In the genomic region with DNA sequence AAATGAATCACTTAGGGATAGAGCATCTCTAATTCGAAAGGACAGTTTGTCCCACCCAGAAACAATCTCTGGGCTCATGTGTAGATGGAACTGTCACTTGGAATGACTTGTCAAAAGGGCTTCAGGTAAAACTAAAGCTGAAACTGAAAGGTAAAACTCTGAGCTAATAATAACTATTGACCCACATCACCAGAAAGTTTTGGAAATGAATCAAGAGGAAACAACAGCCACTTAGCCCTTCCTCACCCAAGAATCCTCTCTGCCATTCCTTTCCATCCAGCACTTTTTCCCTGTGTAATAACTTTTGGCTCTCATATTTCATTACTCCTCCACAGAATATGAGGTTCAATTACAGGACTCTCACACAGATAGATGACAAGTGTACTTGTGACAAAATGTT, we compare ENCODE assay signal across 12 cellular contexts. TPM values are rescaled to one million over a fixed set of nuclear protein-coding genes. Genes with fewer than 3 reads are reported as not detected.
DNase-seq lines count a peak whose midpoint lies in the region; TF ChIP-seq lines count a peak whose summit lies in the region.
"Had no signal": no experiment of that assay in that cellular context is flagged by ENCODE, and none has a peak within 500 bp of the region (broad histone marks: within the 10 kb centered on the region; RNA-seq: fewer than 3 reads in every experiment).

No MANE protein-coding gene starts in this region.

- CTCF ChIA-PET in mammary epithelial cell (lab: Charles Lee; ENCODE audit: low non-redundant PET), result no interaction called here
- CTCF ChIA-PET in HEK293T (lab: Yijun Ruan, JAX), result interaction anchor here (2.6 kb wide), 1 partner anchor 55 kb away, joined by 9 read pairs; no protein-coding TSS in a partner anchor

- peaks cover 37 to 54% of the 10 kb centered on the region in 2 donors for H3K4me1 Mint-ChIP-seq in immature natural killer cell

- TF ChIP-seq EP300 in tibial nerve (IDR thresholded peaks at IDR 0.05), result no peak

- H3K27me3 ChIP-seq in breast epithelium (no peaks in the 10 kb centered on the region), mammary epithelial cell (ENCODE audit: insufficient read depth, low read length) (no peaks in the 10 kb centered on the region), Loucy (ENCODE audit: insufficient read depth, low read length, poor library complexity, severe bottlenecking) (no peaks in the 10 kb centered on the region), tibial nerve (no peaks in the 10 kb centered on the region)

- H3K36me3 Mint-ChIP-seq in immature natural killer cell, result no peaks in the 10 kb centered on the region

- TF ChIP-seq CTCF in breast epithelium (IDR thresholded peaks at IDR 0.05), result no peak
- no peak for TF ChIP-seq CTCF in mammary epithelial cell (conservative IDR thresholded peaks at IDR 0.05 in 1 of 2, IDR thresholded peaks at IDR 0.05 in 1 of 2; ENCODE audit: extremely low read depth in 1 of 2, insufficient read depth in 1 of 2, low read depth in 1 of 2, low read length in 2 of 2)
- no peak for TF ChIP-seq CTCF in Loucy (conservative IDR thresholded peaks at IDR 0.05; ENCODE audit: low read length)
- TF ChIP-seq CTCF in tibial nerve (IDR thresholded peaks at IDR 0.05), result no peak

- H3K27ac Mint-ChIP-seq in immature natural killer cell, result peak overlapping the region; percentile 46 to 94 (median 89)

- H3K27ac ChIP-seq in breast epithelium, result peak overlapping the region; percentile 75 to 80
- no peak overlapping the region for H3K27ac ChIP-seq in mammary epithelial cell (ENCODE audit: insufficient read depth, low read depth, low read length)
- H3K27ac ChIP-seq in tibial nerve, result peak overlapping the region in 3 of 4 donors; percentile 31 to 89 (median 81)

- peaks cover 0 to 2% (median 0%) of the 10 kb centered on the region in 6 donors for H3K9me3 Mint-ChIP-seq in immature natural killer cell

- no peaks in the 10 kb centered on the region for H4K20me1 ChIP-seq in mammary epithelial cell (ENCODE audit: insufficient read depth, low read length)
- H4K20me1 ChIP-seq in Loucy (ENCODE audit: insufficient read depth, low read length, poor library complexity, severe bottlenecking), result no peaks in the 10 kb centered on the region

- TF ChIP-seq POLR2A in breast epithelium (IDR thresholded peaks at IDR 0.05) (no peak), tibial nerve (IDR thresholded peaks at IDR 0.05) (no peak)

- H3K9me2 ChIP-seq in Loucy (replicated peaks; ENCODE audit: low read depth, low read length), result no peaks in the 10 kb centered on the region

- POLR2A ChIA-PET in HEK293T (lab: Yijun Ruan, JAX), result interaction anchor here (0.6 to 2.8 kb wide), 4 partner anchors 14 to 195 kb away, joined by 3 to 9 read pairs (median 4); a partner anchor contains a TSS

- 100% methylated on average over 1 of the region's 1 CpG for WGBS in mammary epithelial cell (ENCODE audit: low coverage, missing lambda C conversion rate)
- WGBS in tibial nerve, 2 donors, result 91 to 94% methylated on average over 1 of the region's 1 CpG

- H3K27me3 Mint-ChIP-seq in immature natural killer cell (ENCODE audit: low read depth in 3 of 3), result peaks cover 0 to 3% (median 1%) of the 10 kb centered on the region in 3 donors

- H3K9me3 ChIP-seq in breast epithelium (no peaks in the 10 kb centered on the region), mammary epithelial cell (replicated peaks; ENCODE audit: insufficient read depth, low read length) (no peaks in the 10 kb centered on the region), Loucy (ENCODE audit: insufficient read depth, low read depth, low read length) (no peaks in the 10 kb centered on the region), tibial nerve (no peaks in the 10 kb centered on the region)

- H3K4me1 ChIP-seq in breast epithelium (no peaks in the 10 kb centered on the region), mammary epithelial cell (ENCODE audit: insufficient read depth, low read length) (peaks cover 3% of the 10 kb centered on the region), Loucy (ENCODE audit: insufficient read depth, low read length, poor library complexity, severe bottlenecking) (peaks cover 62% of the 10 kb centered on the region), tibial nerve (peaks cover 0 to 29% (median 10%) of the 10 kb centered on the region in 4 donors)

- in situ Hi-C loops in mammary epithelial cell (cut with MboI; ENCODE audit: low sequenced_read_pairs in 2 of 2), result no loop called here

- BruUV-seq in mammary epithelial cell (replicated peaks; lab: Mats Ljungman, UMichigan), result no TSS peak

- H3K4me2 ChIP-seq in mammary epithelial cell (ENCODE audit: insufficient read depth, low read depth, low read length) (no peak overlapping the region), Loucy (ENCODE audit: low read depth, low read length, poor library complexity, severe bottlenecking) (peak overlapping the region; percentile 94)

- H3K36me3 ChIP-seq in breast epithelium, result no peaks in the 10 kb centered on the region
- no peaks in the 10 kb centered on the region for H3K36me3 ChIP-seq in mammary epithelial cell (ENCODE audit: insufficient read depth, low read length)
- H3K36me3 ChIP-seq in Loucy (ENCODE audit: insufficient read depth, low read length), result no peaks in the 10 kb centered on the region
- no peaks in the 10 kb centered on the region for H3K36me3 ChIP-seq in tibial nerve

- intact Hi-C loops in breast epithelium (cut with DNase I; ENCODE audit: low total_unique reads) (no loop called here), mammary epithelial cell (cut with micrococcal nuclease) (no loop called here)

- dilution Hi-C loops in mammary epithelial cell (cut with HindIII; ENCODE audit: low sequenced_read_pairs), result loop anchor here (25.0 kb wide), 1 partner anchor 174 kb away; no protein-coding TSS in a partner anchor

- H3K79me2 ChIP-seq in mammary epithelial cell (ENCODE audit: insufficient read depth, low read length), result no peaks in the 10 kb centered on the region
- H3K79me2 ChIP-seq in Loucy (ENCODE audit: insufficient read depth, low read length), result no peaks in the 10 kb centered on the region

- H3K9ac ChIP-seq in mammary epithelial cell (ENCODE audit: insufficient read depth, low read length), result no peak overlapping the region
- peak overlapping the region; percentile 74 for H3K9ac ChIP-seq in Loucy (ENCODE audit: low read depth, low read length, poor library complexity, severe bottlenecking)

- DNase-seq in breast epithelium (ENCODE audit: low spot score in 2 of 2) (no peak), mammary epithelial cell (no peak), immature natural killer cell (no peak), tibial nerve (ENCODE audit: low spot score in 2 of 2) (no peak), SIG-M5 treated with dmso at 0.1 percent for 504 hours (lab: John Stamatoyannopoulos, UW; ENCODE audit: unreplicated experiment) (no peak), HEK293T (ENCODE audit: extremely low spot score) (no peak), A172 (ENCODE audit: low spot score) (no peak)
- DNase-seq: activated CD4-positive, alpha-beta T cell treated with anti-CD3 and anti-CD28 coated beads for 48 hours; COR-L47; KG1; OCI-M1 had no signal

- H3F3A ChIP-seq in Loucy (ENCODE audit: low read depth), result no peaks in the 10 kb centered on the region

- peak overlapping the region in 4 of 5 donors; percentile 34 to 90 (median 86) for H3K4me3 Mint-ChIP-seq in immature natural killer cell

- H2AFZ ChIP-seq in mammary epithelial cell (ENCODE audit: low read depth, low read length) (no peak overlapping the region), Loucy (ENCODE audit: low read length) (no peak overlapping the region; the same call in 1 of the 2 replicates)

- peak overlapping the region in 1 of 3 donors; percentile 72 for H3K4me3 ChIP-seq in breast epithelium
- H3K4me3 ChIP-seq in mammary epithelial cell (replicated peaks in 1 of 3; ENCODE audit: insufficient read depth in 1 of 3, low read depth in 2 of 3, low read length in 3 of 3), result no peak overlapping the region
- peak overlapping the region; percentile 69 for H3K4me3 ChIP-seq in Loucy (ENCODE audit: low read length, poor library complexity, severe bottlenecking)
- no peak overlapping the region for H3K4me3 ChIP-seq in tibial nerve

TF ChIP-seq in HEK293T, 16 proteins besides CTCF, POLR2A, EP300 and RAD21:
- TF ChIP-seq SUZ12 (IDR thresholded peaks at IDR 0.05), result no peak
- no peak for TF ChIP-seq HDGF (IDR thresholded peaks at IDR 0.05; ENCODE audit: borderline replicate concordance)
- TF ChIP-seq LEF1 (IDR thresholded peaks at IDR 0.05; ENCODE audit: borderline replicate concordance), result no peak
- TF ChIP-seq FOXM1 (IDR thresholded peaks at IDR 0.05; ENCODE audit: borderline replicate concordance), result no peak
- TF ChIP-seq CTBP1 (IDR thresholded peaks at IDR 0.05; ENCODE audit: borderline replicate concordance), result no peak
- TF ChIP-seq SP1 (IDR thresholded peaks at IDR 0.05), result no peak

RNA-seq across cellular contexts. Expression of a gene that starts 14.0 kb away (rescaled TPM):
- 100 to 1,000 TPM in 1 of 3 donors, 10 to 100 TPM in 2; 42.1 to 106 (median 72.8) TPM for total RNA-seq in breast epithelium
- 1 to 10 TPM; 3.5 to 8.3 TPM for total RNA-seq in mammary epithelial cell
- 8.4 TPM for polyA plus RNA-seq in mammary epithelial cell
- not detected for polyA minus RNA-seq in mammary epithelial cell
- polyA plus RNA-seq in immature natural killer cell, result 100 to 1,000 TPM; 261 to 295 (median 263) TPM
- 10 to 100 TPM; 15.3 to 72.0 (median 40.4) TPM for total RNA-seq in tibial nerve
- total RNA-seq in A172 (2014; rRNA removed; shearing (Covaris generic)), result 54.3 and 63.6 TPM in 2 replicates
